In the genomic region with DNA sequence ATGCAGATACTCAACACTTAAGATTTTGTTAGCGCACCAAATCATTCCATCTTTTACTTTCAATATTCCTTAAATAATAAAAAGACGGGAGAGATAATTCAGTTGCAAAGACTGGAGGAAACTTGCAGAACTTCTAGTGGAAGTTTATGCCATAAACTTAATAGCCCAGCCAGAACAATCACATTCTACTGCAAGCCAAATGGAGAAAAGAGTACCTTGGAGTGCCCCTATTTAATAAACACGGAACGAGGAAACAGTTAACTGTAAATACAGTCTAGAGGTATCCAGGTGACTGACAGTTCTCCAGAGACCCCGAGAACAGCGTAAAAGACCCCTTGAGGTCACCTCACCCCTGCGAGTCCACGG, we compare ENCODE assay signal across 8 cellular contexts. TPM values are rescaled to one million over a fixed set of nuclear protein-coding genes. Genes with fewer than 3 reads are reported as not detected.
A peak's percentile ranks its signal among the peaks of the same experiment; 100 is the strongest.
DNase-seq lines count a peak whose midpoint lies in the region; ATAC-seq and TF ChIP-seq lines count a peak whose summit lies in the region.

No MANE protein-coding gene starts in this region.

- H3K4me3 Mint-ChIP-seq in CD14-positive monocyte (peak overlapping the region; percentile 93 to 96), naive B cell (peak overlapping the region; percentile 89 to 98 (median 96))

- H3K36me3 Mint-ChIP-seq in CD14-positive monocyte (peaks cover 7 to 10% of the 10 kb centered on the region in 2 donors), naive B cell (peaks cover 0 to 3% of the 10 kb centered on the region in 2 donors)

- H3K9me3 Mint-ChIP-seq in CD14-positive monocyte, result peaks cover 0 to 5% (median 3%) of the 10 kb centered on the region in 7 donors
- H3K9me3 Mint-ChIP-seq in naive B cell, result no peaks in the 10 kb centered on the region

- no peak for TF ChIP-seq CTCF in CD14-positive monocyte (IDR thresholded peaks at IDR 0.05)
- TF ChIP-seq CTCF in coronary artery (IDR thresholded peaks at IDR 0.05), result no peak

- DNase-seq in CD14-positive monocyte (ENCODE audit: low spot score), result no peak
- DNase-seq in Jurkat, Clone E6-1 (ENCODE audit: low read depth, low spot score), result no peak
- DNase-seq in coronary artery (ENCODE audit: low spot score), result no peak
- DNase-seq in naive B cell, result no peak
- DNase-seq in retina, result no peak
- DNase-seq in NCI-H526 (lab: John Stamatoyannopoulos, UW), result no peak
- no peak for DNase-seq in stimulated activated CD4-positive, alpha-beta T cell treated with anti-CD3 and anti-CD28 coated beads, Interleukin-2, amount 100 ng/mL, for 48 hours

- peak overlapping the region; percentile 88 to 89 for H3K27ac ChIP-seq in coronary artery

- H3K27me3 Mint-ChIP-seq in CD14-positive monocyte (ENCODE audit: low read depth in 3 of 3), result peaks cover 0 to 6% (median 0%) of the 10 kb centered on the region in 3 donors
- no peaks in the 10 kb centered on the region for H3K27me3 Mint-ChIP-seq in naive B cell

- ATAC-seq in GM19467 (IDR thresholded peaks at IDR 0.05; ENCODE audit: unreplicated experiment), result peak; percentile 14
- peak; percentile 31 to 35 for ATAC-seq in naive B cell (ENCODE audit: low read depth in 2 of 2)

- intact Hi-C loops in CD14-positive monocyte (cut with micrococcal nuclease), result loop anchor here in 1 of 2 donors (10.0 kb wide), 1 partner anchor 370 kb away; a partner anchor contains a TSS

- peak overlapping the region; percentile 95 for H3K4me3 ChIP-seq in Jurkat, Clone E6-1 (ENCODE audit: low read length)
- H3K4me3 ChIP-seq in coronary artery, result peak overlapping the region; percentile 78

- H3K27ac Mint-ChIP-seq in CD14-positive monocyte, result peak overlapping the region; percentile 94 to 98 (median 96)
- peak overlapping the region; percentile 79 to 99 (median 98) for H3K27ac Mint-ChIP-seq in naive B cell

- H3K4me1 Mint-ChIP-seq in CD14-positive monocyte (peaks cover 29% of the 10 kb centered on the region), naive B cell (peaks cover 27 to 36% (median 29%) of the 10 kb centered on the region in 3 donors)

RNA-seq across cellular contexts. Expression of a gene that starts 0.6 kb away (rescaled TPM):
- 10 to 100 TPM in 1 of 2 donors, 1 to 10 TPM in 1; 7.9 to 14.0 TPM for polyA plus RNA-seq in CD14-positive monocyte
- polyA plus RNA-seq in Jurkat, Clone E6-1 (2012; ENCODE audit: insufficient read depth, insufficient read length), result 11.1 TPM
- 10 to 100 TPM in 4 of 6 donors, 1 to 10 TPM in 2; 7.1 to 14.6 (median 11.7) TPM for polyA plus RNA-seq in naive B cell (ENCODE audit: low read depth in 6 of 6)
